In the genomic region with DNA sequence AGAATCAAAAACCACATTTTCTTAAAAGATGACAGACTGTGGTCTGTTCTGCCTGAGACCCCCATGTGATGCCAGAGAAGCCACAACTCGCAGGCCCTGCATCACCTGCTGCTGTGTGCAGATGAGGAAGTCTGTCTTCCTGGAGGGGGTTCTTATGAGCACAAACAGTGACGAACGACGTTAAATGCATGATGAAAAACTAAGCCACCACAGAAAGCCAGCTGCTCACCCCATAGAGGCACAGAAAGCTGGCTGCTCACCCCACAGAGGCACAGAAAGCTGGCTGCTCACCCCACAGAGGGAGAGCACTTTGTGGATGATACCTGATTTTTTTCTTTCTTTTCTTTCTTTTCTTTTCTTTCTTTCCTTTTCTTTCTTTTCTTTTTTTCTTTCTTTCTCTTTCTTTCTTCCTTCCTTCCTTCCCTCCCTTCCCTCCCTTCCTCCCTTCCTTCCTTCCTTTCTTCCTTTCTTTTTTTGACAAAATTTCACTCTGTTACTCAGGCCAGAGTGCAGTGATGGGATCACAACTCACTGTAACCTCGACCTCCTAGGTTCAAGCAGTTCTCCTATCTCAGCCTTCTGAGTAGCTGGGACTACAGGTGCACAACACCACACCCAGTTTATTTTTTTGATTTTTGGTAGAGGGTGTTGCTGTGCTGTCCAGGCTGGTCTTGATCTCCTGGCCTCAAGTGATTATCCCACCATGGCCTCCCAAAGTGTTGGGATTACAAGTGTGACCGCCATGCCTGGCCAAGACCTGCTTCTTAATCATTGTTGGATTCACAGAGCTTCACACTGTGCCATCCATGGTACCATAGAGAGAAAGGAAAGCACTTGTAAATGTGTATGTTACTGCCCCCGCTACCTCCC, we compare ENCODE assay signal across 18 cellular contexts.
DNase-seq lines count a peak whose midpoint lies in the region; ATAC-seq, FAIRE-seq and TF ChIP-seq lines count a peak whose summit lies in the region.
"Had no signal": no experiment of that assay in that cellular context is flagged by ENCODE, and none has a peak within 500 bp of the region (broad histone marks: within the 10 kb centered on the region; RNA-seq: fewer than 3 reads in every experiment).

No MANE protein-coding gene starts in this region.

- CTCF ChIA-PET in K562 (lab: Yijun Ruan, JAX; ENCODE audit: low intra/inter-chr PET ratio) (no interaction called here), mammary epithelial cell (lab: Charles Lee; ENCODE audit: low non-redundant PET) (no interaction called here)

- no peak for ATAC-seq in K562
- no peak for ATAC-seq in HG02763 (IDR thresholded peaks at IDR 0.05; ENCODE audit: unreplicated experiment)
- ATAC-seq: CD8-positive, alpha-beta T cell had no signal

- H3K9ac ChIP-seq in BLaER1 treated with 17β-estradiol and CSF1 and Interleukin-3, amounts not matched to agents 10 nM and 100 nM: no peak overlapping the region
- H3K9ac ChIP-seq in K562 (ENCODE audit: insufficient read depth in 1 of 2, low read depth in 2 of 2, low read length in 2 of 2) (no peak overlapping the region), mammary epithelial cell (ENCODE audit: insufficient read depth, low read length) (no peak overlapping the region)

- intact Hi-C loops in K562 (cut with micrococcal nuclease): no loop called here
- intact Hi-C loops in mammary epithelial cell (cut with micrococcal nuclease): no loop called here

- no peak for TF ChIP-seq RAD21 in K562 (CRISPR knock-in tag; conservative IDR thresholded peaks at IDR 0.05 in 1 of 2, IDR thresholded peaks at IDR 0.05 in 1 of 2)

- in situ Hi-C loops in K562 (cut with MboI): no loop called here
- in situ Hi-C loops in mammary epithelial cell (cut with MboI; ENCODE audit: low sequenced_read_pairs in 2 of 2): no loop called here

- H3K27me3 Mint-ChIP-seq in progenitor cell of endocrine pancreas: peaks cover 44% of the 10 kb centered on the region

- peaks cover 0 to 17% (median 15%) of the 10 kb centered on the region in 10 experiments; a peak in 15 of 20 replicates for H3K4me1 ChIP-seq in BLaER1 treated with 17β-estradiol and CSF1 and Interleukin-3, amounts not matched to agents 10 nM and 100 nM
- H3K4me1 ChIP-seq in K562 (replicated peaks in 1 of 2; ENCODE audit: control insufficient read depth in 2 of 2, insufficient read depth in 2 of 2, low read length in 2 of 2) (no peaks in the 10 kb centered on the region), mammary epithelial cell (ENCODE audit: insufficient read depth, low read length) (no peaks in the 10 kb centered on the region)

- no peaks in the 10 kb centered on the region for H3K36me3 Mint-ChIP-seq in progenitor cell of endocrine pancreas (ENCODE audit: insufficient read depth)
- H3K36me3 Mint-ChIP-seq: CD8-positive, alpha-beta T cell had no signal

- H3K4me3 ChIP-seq in BLaER1 treated with 17β-estradiol and CSF1 and Interleukin-3, amounts not matched to agents 10 nM and 100 nM: no peak overlapping the region
- no peak overlapping the region for H3K4me3 ChIP-seq in K562
- no peak overlapping the region for H3K4me3 ChIP-seq in mammary epithelial cell (replicated peaks in 1 of 3; ENCODE audit: insufficient read depth in 1 of 3, low read depth in 2 of 3, low read length in 3 of 3)

- no peaks in the 10 kb centered on the region for H3K9me3 ChIP-seq in BLaER1 treated with 17β-estradiol and CSF1 and Interleukin-3, amounts not matched to agents 10 nM and 100 nM (replicated peaks in 1 of 11)
- H3K9me3 ChIP-seq in K562 (replicated peaks; ENCODE audit: control insufficient read depth, insufficient read depth, low read depth, low read length) (no peaks in the 10 kb centered on the region), mammary epithelial cell (replicated peaks; ENCODE audit: insufficient read depth, low read length) (peaks cover 12% of the 10 kb centered on the region)

- peaks cover 22% of the 10 kb centered on the region for H3K4me1 Mint-ChIP-seq in progenitor cell of endocrine pancreas (ENCODE audit: low read depth)

- H3K27ac Mint-ChIP-seq in progenitor cell of endocrine pancreas: peak overlapping the region; percentile 39
- H3K27ac Mint-ChIP-seq: CD8-positive, alpha-beta T cell had no signal

- 0% methylated on average over 6 of the region's 7 CpGs for whole genome bisulfite sequencing in K562 (ENCODE audit: insufficient coverage, low coverage, missing lambda C conversion rate)
- WGBS in mammary epithelial cell (ENCODE audit: low coverage, missing lambda C conversion rate): 52% methylated on average over 7 of the region's 7 CpGs

- DNase-seq in MV-4-11 (lab: John Stamatoyannopoulos, UW) (peak; percentile 8), K562 (ENCODE audit: extremely low read depth in 1 of 4, low spot score in 3 of 4) (no peak), progenitor cell of endocrine pancreas (ENCODE audit: low spot score, unreplicated experiment) (no peak), DMS53 (lab: John Stamatoyannopoulos, UW) (no peak), mammary epithelial cell (no peak)
- DNase-seq: Calu3; CD8-positive, alpha-beta T cell; H9; IMR-90; MM.1S; NCI-H1105; NCI-H2081 treated with DMSO at 0.1 percent for 48 hours; NCI-H2227 treated with DMSO at 0.1 percent for 48 hours; NCI-H524 treated with DMSO at 0.1 percent for 48 hours had no signal

- peak overlapping the region in 7 of 11 experiments; percentile 33 to 65 (median 62); a peak in 15 of 22 replicates for H3K4me2 ChIP-seq in BLaER1 treated with 17β-estradiol and CSF1 and Interleukin-3, amounts not matched to agents 10 nM and 100 nM
- H3K4me2 ChIP-seq in K562 (ENCODE audit: insufficient read depth, low read length): no peak overlapping the region
- H3K4me2 ChIP-seq in mammary epithelial cell (ENCODE audit: insufficient read depth, low read depth, low read length): no peak overlapping the region

- POLR2A ChIA-PET in K562 (lab: Yijun Ruan, JAX): no interaction called here

- TF ChIP-seq CTCF in K562 (IDR thresholded peaks at IDR 0.05 in 2 of 3, conservative IDR thresholded peaks at IDR 0.05 in 1 of 3; ENCODE audit: insufficient read depth in 2 of 3, low read depth in 1 of 3, low read length in 3 of 3) (no peak), progenitor cell of endocrine pancreas (IDR thresholded peaks at IDR 0.05; ENCODE audit: unreplicated experiment) (no peak), mammary epithelial cell (conservative IDR thresholded peaks at IDR 0.05 in 1 of 2, IDR thresholded peaks at IDR 0.05 in 1 of 2; ENCODE audit: extremely low read depth in 1 of 2, insufficient read depth in 1 of 2, low read depth in 1 of 2, low read length in 2 of 2) (no peak)

- FAIRE-seq in K562 (lab: Jason Lieb, UNC): no peak
- FAIRE-seq: A204.1, HTR-8/SVneo had no signal

- no peaks in the 10 kb centered on the region for H3K36me3 ChIP-seq in BLaER1 treated with 17β-estradiol and CSF1 and Interleukin-3, amounts not matched to agents 10 nM and 100 nM
- no peaks in the 10 kb centered on the region for H3K36me3 ChIP-seq in K562 (ENCODE audit: control insufficient read depth, insufficient read depth, low read length)
- H3K36me3 ChIP-seq in mammary epithelial cell (ENCODE audit: insufficient read depth, low read length): no peaks in the 10 kb centered on the region

- H4K20me1 ChIP-seq in BLaER1 treated with 17β-estradiol and CSF1 and Interleukin-3, amounts not matched to agents 10 nM and 100 nM: no peaks in the 10 kb centered on the region
- H4K20me1 ChIP-seq in K562 (replicated peaks; ENCODE audit: control insufficient read depth, insufficient read depth, low read length): no peaks in the 10 kb centered on the region
- H4K20me1 ChIP-seq in mammary epithelial cell (ENCODE audit: insufficient read depth, low read length): no peaks in the 10 kb centered on the region

- H3K79me2 ChIP-seq in K562 (ENCODE audit: control insufficient read depth, insufficient read depth, low read length): no peaks in the 10 kb centered on the region
- no peaks in the 10 kb centered on the region for H3K79me2 ChIP-seq in mammary epithelial cell (ENCODE audit: insufficient read depth, low read length)

- no peak for TF ChIP-seq EP300 in K562 (IDR thresholded peaks at IDR 0.05; ENCODE audit: low read length)

- no TSS peak for BruUV-seq in K562 (replicated peaks; lab: Mats Ljungman, UMichigan)
- no TSS peak for BruUV-seq in mammary epithelial cell (replicated peaks; lab: Mats Ljungman, UMichigan)

- no peak for TF ChIP-seq POLR2A in K562 (conservative IDR thresholded peaks at IDR 0.05)

- dilution Hi-C loops in mammary epithelial cell (cut with HindIII; ENCODE audit: low sequenced_read_pairs): no loop called here

- no peaks in the 10 kb centered on the region for H3K27me3 ChIP-seq in BLaER1 treated with 17β-estradiol and CSF1 and Interleukin-3, amounts not matched to agents 10 nM and 100 nM
- H3K27me3 ChIP-seq in K562 (ENCODE audit: control insufficient read depth in 2 of 2, insufficient read depth in 2 of 2, low read length in 2 of 2) (no peaks in the 10 kb centered on the region), mammary epithelial cell (ENCODE audit: insufficient read depth, low read length) (no peaks in the 10 kb centered on the region)

- no peak overlapping the region; a peak in 1 of 22 replicates for H3K27ac ChIP-seq in BLaER1 treated with 17β-estradiol and CSF1 and Interleukin-3, amounts not matched to agents 10 nM and 100 nM
- H3K27ac ChIP-seq in K562 (ENCODE audit: extremely low read depth, low read depth, low read length): no peak overlapping the region
- no peak overlapping the region for H3K27ac ChIP-seq in mammary epithelial cell (ENCODE audit: insufficient read depth, low read depth, low read length)

- no peaks in the 10 kb centered on the region for H3K9me3 Mint-ChIP-seq in progenitor cell of endocrine pancreas (ENCODE audit: low read depth)
- H3K9me3 Mint-ChIP-seq: CD8-positive, alpha-beta T cell had no signal

- H3K9me1 ChIP-seq in K562 (ENCODE audit: control insufficient read depth, insufficient read depth, low read length): no peaks in the 10 kb centered on the region

- no peak overlapping the region for H3K4me3 Mint-ChIP-seq in progenitor cell of endocrine pancreas (ENCODE audit: low read depth)
- H3K4me3 Mint-ChIP-seq: CD8-positive, alpha-beta T cell; H9 had no signal

- H2AFZ ChIP-seq in K562 (ENCODE audit: low read depth, low read length): no peak overlapping the region
- H2AFZ ChIP-seq in mammary epithelial cell (ENCODE audit: low read depth, low read length): no peak overlapping the region

TF ChIP-seq in K562, 482 proteins besides CTCF, POLR2A, EP300 and RAD21:
- TF ChIP-seq ZNF512 (tag; IDR thresholded peaks at IDR 0.05) (peak; percentile 51; the same call in 1 of the 2 replicates), ZNF561 (CRISPR knock-in tag; conservative IDR thresholded peaks at IDR 0.05) (no peak)

Comparison
In these comparisons a context has a peak if more than half of its experiments do, and no peak if none do; other contexts are left out.
1. H3K4me2 ChIP-seq: peak in BLaER1 treated with 17β-estradiol and CSF1 and Interleukin-3, amounts not matched to agents 10 nM and 100 nM (7 of 11); none in K562 (single experiment) and mammary epithelial cell (single experiment).